ENCODE assay signal across 28 cellular contexts in genomic region chrX:25853002-25853479, GRCh38.
"Had no signal": no experiment of that assay in that cellular context is flagged by ENCODE, and none has a peak within 500 bp of the region (broad histone marks: within the 10 kb centered on the region; RNA-seq: fewer than 3 reads in every experiment).

No MANE protein-coding gene starts in this region.

- H3K4me3 ChIP-seq: stomach, suprapubic skin, testis, thoracic aorta, thyroid gland, tibial artery, tibial nerve, transverse colon, upper lobe of left lung, upper lobe of right lung, uterus, vagina had no signal

- H3K36me3 Mint-ChIP-seq: stimulated activated effector memory CD8-positive, alpha-beta T cell treated with anti-CD3 and anti-CD28 coated beads, Interleukin-12 subunit alpha, Interleukin-12 subunit beta, amount 100 ng/mL, for 72 hours; stimulated activated memory B cell treated with anti-CD40 and anti-IgM and Interleukin-4, amounts not matched to agents 10 μg/mL and 1 μg/mL and 100 μg/mL, for 72 hours; stimulated activated naive B cell treated with anti-CD40 and anti-IgM and Interleukin-4, amounts not matched to agents 10 μg/mL and 1 μg/mL and 100 μg/mL, for 72 hours; type B pancreatic cell had no signal

- H3K4me1 ChIP-seq: stomach, suprapubic skin, testis, thyroid gland, tibial artery, tibial nerve, transverse colon, upper lobe of left lung, upper lobe of right lung, uterus, vagina had no signal

- H3K36me3 ChIP-seq: stomach, suprapubic skin, thoracic aorta, thyroid gland, tibial artery, tibial nerve, transverse colon, upper lobe of left lung, upper lobe of right lung, uterus, vagina had no signal

- FAIRE-seq: urothelium cell line had no signal

- H3K4me3 Mint-ChIP-seq: stimulated activated effector memory CD8-positive, alpha-beta T cell treated with anti-CD3 and anti-CD28 coated beads, Interleukin-12 subunit alpha, Interleukin-12 subunit beta, amount 100 ng/mL, for 72 hours; stimulated activated memory B cell treated with anti-CD40 and anti-IgM and Interleukin-4, amounts not matched to agents 10 μg/mL and 1 μg/mL and 100 μg/mL, for 72 hours; stimulated activated naive B cell treated with anti-CD40 and anti-IgM and Interleukin-4, amounts not matched to agents 10 μg/mL and 1 μg/mL and 100 μg/mL, for 72 hours; stimulated activated naive CD8-positive, alpha-beta T cell treated with anti-CD3 and anti-CD28 coated beads, Interleukin-15, amount 100 ng/mL, for 72 hours; stimulated activated naive CD8-positive, alpha-beta T cell treated with anti-CD3 and anti-CD28 coated beads, Interleukin-15, Interleukin-2, amounts not matched to agents 100 ng/mL and 50 ng/mL, for 24 hours; type B pancreatic cell had no signal

- H3K27ac ChIP-seq: stomach, suprapubic skin, testis, thoracic aorta, thyroid gland, tibial artery, tibial nerve, transverse colon, upper lobe of left lung, upper lobe of right lung, uterus, vagina had no signal

- ATAC-seq: stimulated activated effector memory CD8-positive, alpha-beta T cell treated with anti-CD3 and anti-CD28 coated beads, Interleukin-12 subunit alpha, Interleukin-12 subunit beta, amount 100 ng/mL, for 72 hours; stimulated activated memory B cell treated with anti-CD40 and anti-IgM and Interleukin-4, amounts not matched to agents 10 μg/mL and 1 μg/mL and 100 μg/mL, for 72 hours; stimulated activated naive B cell treated with anti-CD40 and anti-IgM and Interleukin-4, amounts not matched to agents 10 μg/mL and 1 μg/mL and 100 μg/mL, for 72 hours; stimulated activated naive CD8-positive, alpha-beta T cell treated with anti-CD3 and anti-CD28 coated beads, Interleukin-15, amount 100 ng/mL, for 72 hours; stimulated activated naive CD8-positive, alpha-beta T cell treated with anti-CD3 and anti-CD28 coated beads, Interleukin-15, Interleukin-2, amounts not matched to agents 100 U/mL and 50 U/mL, for 24 hours; upper lobe of right lung had no signal

- H3K4me1 Mint-ChIP-seq: stimulated activated effector memory CD8-positive, alpha-beta T cell treated with anti-CD3 and anti-CD28 coated beads, Interleukin-12 subunit alpha, Interleukin-12 subunit beta, amount 100 ng/mL, for 72 hours; stimulated activated memory B cell treated with anti-CD40 and anti-IgM and Interleukin-4, amounts not matched to agents 10 μg/mL and 1 μg/mL and 100 μg/mL, for 72 hours; stimulated activated naive B cell treated with anti-CD40 and anti-IgM and Interleukin-4, amounts not matched to agents 10 μg/mL and 1 μg/mL and 100 μg/mL, for 72 hours; stimulated activated naive CD8-positive, alpha-beta T cell treated with anti-CD3 and anti-CD28 coated beads, Interleukin-15, amount 100 ng/mL, for 72 hours had no signal

- H3K9me3 Mint-ChIP-seq: stimulated activated memory B cell treated with anti-CD40 and anti-IgM and Interleukin-4, amounts not matched to agents 10 μg/mL and 1 μg/mL and 100 μg/mL, for 72 hours; stimulated activated naive B cell treated with anti-CD40 and anti-IgM and Interleukin-4, amounts not matched to agents 10 μg/mL and 1 μg/mL and 100 μg/mL, for 72 hours; stimulated activated naive CD8-positive, alpha-beta T cell treated with anti-CD3 and anti-CD28 coated beads, Interleukin-15, Interleukin-2, amounts not matched to agents 100 ng/mL and 50 ng/mL, for 24 hours; type B pancreatic cell had no signal

- H3K9me3 ChIP-seq: stomach, suprapubic skin, testis, thoracic aorta, thyroid gland, tibial artery, tibial nerve, transverse colon, upper lobe of left lung, upper lobe of right lung, uterus, vagina had no signal

- H3K27me3 Mint-ChIP-seq: stimulated activated memory B cell treated with anti-CD40 and anti-IgM and Interleukin-4, amounts not matched to agents 10 μg/mL and 1 μg/mL and 100 μg/mL, for 72 hours; stimulated activated naive B cell treated with anti-CD40 and anti-IgM and Interleukin-4, amounts not matched to agents 10 μg/mL and 1 μg/mL and 100 μg/mL, for 72 hours; stimulated activated naive CD8-positive, alpha-beta T cell treated with anti-CD3 and anti-CD28 coated beads, Interleukin-15, amount 100 ng/mL, for 72 hours; stimulated activated naive CD8-positive, alpha-beta T cell treated with anti-CD3 and anti-CD28 coated beads, Interleukin-15, Interleukin-2, amounts not matched to agents 100 ng/mL and 50 ng/mL, for 24 hours; type B pancreatic cell had no signal

- H3K27ac Mint-ChIP-seq: stimulated activated effector memory CD8-positive, alpha-beta T cell treated with anti-CD3 and anti-CD28 coated beads, Interleukin-12 subunit alpha, Interleukin-12 subunit beta, amount 100 ng/mL, for 72 hours; stimulated activated memory B cell treated with anti-CD40 and anti-IgM and Interleukin-4, amounts not matched to agents 10 μg/mL and 1 μg/mL and 100 μg/mL, for 72 hours; stimulated activated naive B cell treated with anti-CD40 and anti-IgM and Interleukin-4, amounts not matched to agents 10 μg/mL and 1 μg/mL and 100 μg/mL, for 72 hours; stimulated activated naive CD8-positive, alpha-beta T cell treated with anti-CD3 and anti-CD28 coated beads, Interleukin-15, amount 100 ng/mL, for 72 hours; stimulated activated naive CD8-positive, alpha-beta T cell treated with anti-CD3 and anti-CD28 coated beads, Interleukin-15, Interleukin-2, amounts not matched to agents 100 ng/mL and 50 ng/mL, for 24 hours; type B pancreatic cell had no signal

- H3K27me3 ChIP-seq: stomach, suprapubic skin, testis, thyroid gland, tibial artery, tibial nerve, transverse colon, upper lobe of left lung, upper lobe of right lung, vagina had no signal

- DNase-seq: stimulated activated CD4-positive, alpha-beta T cell treated with anti-CD3 and anti-CD28 coated beads, Interleukin-2, amount 100 ng/mL, for 48 hours; stimulated activated CD4-positive, alpha-beta T cell treated with anti-CD3 and anti-CD28 coated beads, Interleukin-4, amount 100 ng/mL, for 1 hour; stimulated activated CD4-positive, alpha-beta T cell treated with anti-CD3 and anti-CD28 coated beads, Interleukin-4, amount 100 ng/mL, for 24 hours; stimulated activated CD4-positive, alpha-beta T cell treated with anti-CD3 and anti-CD28 coated beads, Interleukin-4, amount 100 ng/mL, for 4 hours; stimulated activated CD8-positive, alpha-beta memory T cell treated with anti-CD3 and anti-CD28 coated beads, Interleukin-4, amount 100 ng/mL, for 48 hours; stimulated activated naive B cell treated with anti-CD40 and anti-IgM and Interleukin-4, amounts not matched to agents 10 μg/mL and 1 μg/mL and 100 μg/mL, for 72 hours; stimulated activated naive CD4-positive, alpha-beta T cell; stimulated activated naive CD4-positive, alpha-beta T cell treated with Interleukin-2 at 50 U/mL for 16 hours; stimulated activated naive CD8-positive, alpha-beta T cell treated with anti-CD3 and anti-CD28 coated beads, Interleukin-15, amount 100 ng/mL, for 72 hours; stimulated activated naive CD8-positive, alpha-beta T cell treated with anti-CD3 and anti-CD28 coated beads, Interleukin-15, Interleukin-2, amounts not matched to agents 100 U/mL and 50 U/mL, for 24 hours; stomach; testis; thyroid gland; tibial artery; transverse colon; trophoblast cell; upper lobe of left lung; upper lobe of right lung; uterus had no signal
